In genomic region chr17:17849863-17850373, GRCh38 we compare ENCODE assay signal across 8 cellular contexts. TPM values are rescaled to one million over a fixed set of nuclear protein-coding genes. Genes with fewer than 3 reads are reported as not detected.
DNase-seq lines count a peak whose midpoint lies in the region; ATAC-seq and TF ChIP-seq lines count a peak whose summit lies in the region.

No MANE protein-coding gene starts in this region.

- H3K4me3 ChIP-seq in gastroesophageal sphincter, result no peak overlapping the region

- no peaks in the 10 kb centered on the region for H3K27me3 ChIP-seq in gastroesophageal sphincter

- peak overlapping the region; percentile 96 for H3K27ac Mint-ChIP-seq in activated T-cell treated with anti-CD3 and anti-CD28 coated beads, Interleukin-2, amount 50 U/mL, for 72 hours

- no peaks in the 10 kb centered on the region for H3K9me3 Mint-ChIP-seq in activated T-cell treated with anti-CD3 and anti-CD28 coated beads, Interleukin-2, amount 50 U/mL, for 72 hours

- peaks cover 0 to 5% of the 10 kb centered on the region in 2 donors for H3K36me3 Mint-ChIP-seq in activated T-cell treated with anti-CD3 and anti-CD28 coated beads, Interleukin-2, amount 50 U/mL, for 72 hours (ENCODE audit: insufficient read depth in 2 of 2)

- intact Hi-C loops in sciatic nerve (cut with DNase I), result loop anchor here (5.0 to 10.0 kb wide), 2 partner anchors 65 to 153 kb away; no protein-coding TSS in a partner anchor

- peak; percentile 66 to 68 for ATAC-seq in activated T-cell treated with anti-CD3 and anti-CD28 coated beads, Interleukin-2, amount 50 U/mL, for 72 hours (replicated peaks in 1 of 2)
- ATAC-seq in gastroesophageal sphincter (peak; percentile 47), sciatic nerve (peak; percentile 76), GM21825 (IDR thresholded peaks at IDR 0.05; ENCODE audit: unreplicated experiment) (no peak)

- H3K27me3 Mint-ChIP-seq in activated T-cell treated with anti-CD3 and anti-CD28 coated beads, Interleukin-2, amount 50 U/mL, for 72 hours (ENCODE audit: low read depth), result no peaks in the 10 kb centered on the region

- DNase-seq in NCI-H2171 treated with DMSO at 0.1 percent for 48 hours (lab: John Stamatoyannopoulos, UW), result peak; percentile 49
- DNase-seq in NCI-H2171 (lab: John Stamatoyannopoulos, UW), result no peak
- peak; percentile 71 for DNase-seq in NCI-H510A treated with DMSO at 0.1 percent for 48 hours (lab: John Stamatoyannopoulos, UW)
- DNase-seq in activated T-cell treated with anti-CD3 and anti-CD28 coated beads, Interleukin-2, amount 50 U/mL, for 72 hours, result peak; percentile 86 to 92
- no peak for DNase-seq in sciatic nerve (ENCODE audit: low spot score)
- no peak for DNase-seq in DMS114 treated with DMSO at 0.1 percent for 48 hours (lab: John Stamatoyannopoulos, UW; ENCODE audit: unreplicated experiment)

- peak overlapping the region; percentile 86 to 92 for H3K4me3 Mint-ChIP-seq in activated T-cell treated with anti-CD3 and anti-CD28 coated beads, Interleukin-2, amount 50 U/mL, for 72 hours

- H3K9me3 ChIP-seq in gastroesophageal sphincter, result no peaks in the 10 kb centered on the region

- TF ChIP-seq POLR2A in gastroesophageal sphincter (IDR thresholded peaks at IDR 0.05), result no peak

- H3K36me3 ChIP-seq in gastroesophageal sphincter, result peaks cover 0 to 47% of the 10 kb centered on the region in 2 donors

- TF ChIP-seq CTCF in gastroesophageal sphincter (IDR thresholded peaks at IDR 0.05), result peak in 3 of 4 experiments; percentile 22 to 57 (median 27)

- peaks cover 4 to 58% (median 27%) of the 10 kb centered on the region in 3 donors for H3K4me1 ChIP-seq in gastroesophageal sphincter

- no peak for TF ChIP-seq EP300 in gastroesophageal sphincter (IDR thresholded peaks at IDR 0.05)

- peak overlapping the region; percentile 36 to 79 (median 75) for H3K27ac ChIP-seq in gastroesophageal sphincter

- peaks cover 87% of the 10 kb centered on the region for H3K4me1 Mint-ChIP-seq in activated T-cell treated with anti-CD3 and anti-CD28 coated beads, Interleukin-2, amount 50 U/mL, for 72 hours (ENCODE audit: low read depth)

- 50% methylated on average over 1 of the region's 2 CpGs; no CpG with 5 or more reads in 1 of the 2 donors for WGBS in gastroesophageal sphincter (ENCODE audit: low coverage in 1 of 2), 2 donors

RNA-seq across cellular contexts. Expression of gene SREBF1, which starts 13.1 kb away (rescaled TPM):
- total RNA-seq in activated T-cell treated with anti-CD3 and anti-CD28 coated beads, Interleukin-2, amount 50 U/mL, for 72 hours, result 100 to 1,000 TPM; 192 to 209 TPM
- total RNA-seq in gastroesophageal sphincter, result 10 to 100 TPM; 16.1 to 90.7 (median 56.1) TPM
- total RNA-seq in sciatic nerve, result 257 TPM

Comparison
In these comparisons a context has a peak if more than half of its experiments do, and no peak if none do; other contexts are left out.
1. DNase-seq: peak in NCI-H2171 treated with DMSO at 0.1 percent for 48 hours (single experiment), NCI-H510A treated with DMSO at 0.1 percent for 48 hours (single experiment) and activated T-cell treated with anti-CD3 and anti-CD28 coated beads, Interleukin-2, amount 50 U/mL, for 72 hours (2 of 2); none in NCI-H2171 (single experiment), sciatic nerve (single experiment) and DMS114 treated with DMSO at 0.1 percent for 48 hours (single experiment).